Comparison of ENCODE assay signal across 11 cellular contexts in the genomic region with DNA sequence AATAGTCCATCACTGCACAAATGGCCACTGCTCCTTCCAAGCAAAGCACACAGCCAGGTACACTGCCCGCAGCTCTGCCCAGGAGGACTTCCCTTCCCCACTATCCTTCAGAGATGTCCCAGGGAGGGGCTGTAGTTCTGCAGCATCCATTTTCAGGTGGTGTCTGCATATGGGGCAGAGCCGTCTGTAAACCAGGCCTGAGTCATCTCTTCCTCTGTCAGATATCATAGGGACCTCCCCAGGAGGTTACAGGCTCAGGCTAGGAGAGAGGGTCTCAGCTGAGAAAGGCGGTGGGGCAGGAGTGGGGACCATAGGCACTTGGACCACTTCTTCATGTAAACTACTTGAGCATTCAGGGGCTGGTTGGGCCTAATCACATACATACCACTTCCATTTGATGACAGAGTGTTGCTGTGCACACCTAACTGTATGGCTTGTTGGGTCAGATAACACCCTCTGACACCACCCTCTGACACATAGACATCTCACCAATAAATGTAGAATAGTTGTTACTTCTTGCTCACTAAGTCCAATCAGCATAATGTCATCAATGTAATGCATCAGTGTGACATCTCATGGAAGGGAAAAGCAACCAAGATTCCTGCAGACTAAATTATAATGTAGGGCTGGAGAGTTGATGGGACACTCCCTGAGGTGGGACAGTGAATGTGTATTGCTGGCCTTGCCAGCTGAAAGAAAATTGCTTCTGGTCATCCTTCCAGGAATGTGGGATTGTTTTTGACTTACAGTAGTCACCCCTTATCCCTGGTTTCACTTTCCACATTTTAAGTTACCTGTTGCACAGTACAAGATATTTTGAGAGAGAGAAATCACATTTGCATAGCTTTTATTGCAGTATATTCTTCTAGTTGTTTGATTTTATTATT. TPM values are rescaled to one million over a fixed set of nuclear protein-coding genes. Genes with fewer than 3 reads are reported as not detected.
DNase-seq lines count a peak whose midpoint lies in the region; ATAC-seq, FAIRE-seq and TF ChIP-seq lines count a peak whose summit lies in the region.
"Not testable (repeated sequence)": the region's sequence is repeated elsewhere in the genome, so short reads cannot be mapped to it uniquely, and the experiment has no call there.
"Had no signal": no experiment of that assay in that cellular context is flagged by ENCODE, and none has a peak within 500 bp of the region (broad histone marks: within the 10 kb centered on the region; RNA-seq: fewer than 3 reads in every experiment).

No MANE protein-coding gene starts in this region.

- WGBS in small intestine, 3 donors: 60 to 81% (median 68%) methylated on average over 3 of the region's 3 CpGs
- 78 to 91% (median 84%) methylated on average over 3 of the region's 3 CpGs for WGBS in stomach, 5 donors

- not testable (repeated sequence) for H3K9me3 ChIP-seq in PC-3 (ENCODE audit: low read length); small intestine (ENCODE audit: control insufficient read depth, low read depth); stomach

- peak; percentile 23; the same call in 1 of the 2 replicates for ATAC-seq in PC-3
- ATAC-seq in activated CD4-positive, alpha-beta T cell treated with anti-CD3 and anti-CD28 coated beads for 36 hours: peak; percentile 47
- peak; percentile 77 for ATAC-seq in esophagus mucosa
- ATAC-seq in left colon: peak; percentile 52

- H3K36me3 Mint-ChIP-seq in Calu3 (ENCODE audit: insufficient read depth, unreplicated experiment); activated CD4-positive, alpha-beta T cell treated with anti-CD3 and anti-CD28 coated beads for 36 hours (ENCODE audit: low read depth): not testable (repeated sequence)

- H3K9ac ChIP-seq in PC-3 (ENCODE audit: low read length): not testable (repeated sequence)

- not testable (repeated sequence) for H3K27me3 Mint-ChIP-seq in Calu3 (ENCODE audit: unreplicated experiment); activated CD4-positive, alpha-beta T cell treated with anti-CD3 and anti-CD28 coated beads for 36 hours

- TF ChIP-seq EP300 in stomach (IDR thresholded peaks at IDR 0.05): not testable (repeated sequence)

- H3F3A ChIP-seq in PC-3 (ENCODE audit: low read length, unreplicated experiment): not testable (repeated sequence)

- not testable (repeated sequence) for H4K20me1 ChIP-seq in PC-3 (ENCODE audit: low read length)

- H3K79me2 ChIP-seq in PC-3 (ENCODE audit: low read length): not testable (repeated sequence)

- TF ChIP-seq CTCF in Calu3 (IDR thresholded peaks at IDR 0.05; ENCODE audit: unreplicated experiment); PC-3 (conservative IDR thresholded peaks at IDR 0.05; ENCODE audit: low read depth, low read length); bronchial epithelial cell (IDR thresholded peaks at IDR 0.05; ENCODE audit: insufficient read depth, low read length, severe bottlenecking); stomach (IDR thresholded peaks at IDR 0.05): not testable (repeated sequence)

- intact Hi-C loops in Calu3 (cut with micrococcal nuclease; ENCODE audit: unreplicated experiment); PC-3 (cut with micrococcal nuclease); stomach (cut with DNase I; ENCODE audit: low total_unique reads): not testable (repeated sequence)
- intact Hi-C loops in activated CD4-positive, alpha-beta T cell treated with anti-CD3 and anti-CD28 coated beads for 36 hours (cut with DNase I, micrococcal nuclease): loop anchor here in 1 of 2 experiments (5.0 kb wide), 1 partner anchor 1418 kb away; no protein-coding TSS in a partner anchor
- intact Hi-C loops in left colon (cut with DNase I, micrococcal nuclease): loop anchor here in 1 of 2 donors (10.0 kb wide), 1 partner anchor 1415 kb away; no protein-coding TSS in a partner anchor

- CTCF ChIA-PET in Calu3 (lab: Charles Lee); PC-3 (lab: Charles Lee): not testable (repeated sequence)
- CTCF ChIA-PET in activated CD4-positive, alpha-beta T cell treated with anti-CD3 and anti-CD28 coated beads for 36 hours (lab: Charles Lee): interaction anchor here (0.6 kb wide), 2 partner anchors 28 to 32 kb away, joined by 3 read pairs; no protein-coding TSS in a partner anchor

- TF ChIP-seq POLR2A in stomach (IDR thresholded peaks at IDR 0.05): not testable (repeated sequence)

- not testable (repeated sequence) for H3K9me3 Mint-ChIP-seq in Calu3 (ENCODE audit: low read depth, unreplicated experiment); activated CD4-positive, alpha-beta T cell treated with anti-CD3 and anti-CD28 coated beads for 36 hours (ENCODE audit: low read depth)

- H3K4me2 ChIP-seq in PC-3 (ENCODE audit: low read length): peak overlapping the region; percentile 61

- not testable (repeated sequence) for DNase-seq in Calu3; PC-3; activated CD4-positive, alpha-beta T cell treated with anti-CD3 and anti-CD28 coated beads for 36 hours; left colon; stomach
- DNase-seq in bronchial epithelial cell (ENCODE audit: low read depth): peak; percentile 68
- peak; percentile 36 for DNase-seq in small intestine

- H3K36me3 ChIP-seq in PC-3 (ENCODE audit: low read depth, low read length); bronchial epithelial cell (ENCODE audit: control insufficient read depth, insufficient read depth, low read length); small intestine (ENCODE audit: control insufficient read depth in 2 of 2, insufficient read depth in 2 of 2, low read length in 2 of 2); stomach: not testable (repeated sequence)

- not testable (repeated sequence) for H3K9me2 ChIP-seq in PC-3 (replicated peaks; ENCODE audit: low read length)

- peak; percentile 64 for FAIRE-seq in bronchial epithelial cell (lab: Jason Lieb, UNC)
- FAIRE-seq in small intestine (lab: Jason Lieb, UNC): not testable (repeated sequence)

- H3K4me3 Mint-ChIP-seq in Calu3 (ENCODE audit: low read depth, unreplicated experiment); activated CD4-positive, alpha-beta T cell treated with anti-CD3 and anti-CD28 coated beads for 36 hours: not testable (repeated sequence)

- H3K4me1 Mint-ChIP-seq in Calu3 (ENCODE audit: low read depth, unreplicated experiment): peaks cover 25% of the 10 kb centered on the region
- not testable (repeated sequence) for H3K4me1 Mint-ChIP-seq in activated CD4-positive, alpha-beta T cell treated with anti-CD3 and anti-CD28 coated beads for 36 hours

- H2AFZ ChIP-seq in PC-3 (ENCODE audit: low read length): not testable (repeated sequence)

- BruUV-seq in Calu3 (replicated peaks; lab: Mats Ljungman, UMichigan); PC-3 (replicated peaks; lab: Mats Ljungman, UMichigan): not testable (repeated sequence)

- peak overlapping the region; percentile 100 for H3K27ac Mint-ChIP-seq in Calu3 (ENCODE audit: unreplicated experiment)
- not testable (repeated sequence) for H3K27ac Mint-ChIP-seq in activated CD4-positive, alpha-beta T cell treated with anti-CD3 and anti-CD28 coated beads for 36 hours

- not testable (repeated sequence) for H3K27me3 ChIP-seq in PC-3 (ENCODE audit: low read length); bronchial epithelial cell (ENCODE audit: control insufficient read depth, insufficient read depth, low read length); small intestine (ENCODE audit: control insufficient read depth in 2 of 2, insufficient read depth in 2 of 2, low read length in 2 of 2); stomach

- peak overlapping the region; percentile 87 for H3K27ac ChIP-seq in PC-3 (ENCODE audit: low read length)
- peak overlapping the region; percentile 94 to 97 for H3K27ac ChIP-seq in small intestine (ENCODE audit: low read depth in 1 of 2, low read length in 1 of 2)
- peak overlapping the region in 4 of 5 donors; percentile 5 to 89 (median 82) for H3K27ac ChIP-seq in stomach

- POLR2A ChIA-PET in PC-3 (lab: Charles Lee; ENCODE audit: unreplicated experiment); activated CD4-positive, alpha-beta T cell treated with anti-CD3 and anti-CD28 coated beads for 36 hours (lab: Charles Lee): not testable (repeated sequence)

- H3K4me1 ChIP-seq in PC-3 (ENCODE audit: insufficient read depth, low read length): peaks cover 23% of the 10 kb centered on the region
- H3K4me1 ChIP-seq in small intestine (ENCODE audit: control insufficient read depth in 2 of 2, insufficient read depth in 1 of 2, low read depth in 1 of 2, low read length in 1 of 2): not testable (repeated sequence)
- peaks cover 5 to 17% (median 11%) of the 10 kb centered on the region in 4 donors for H3K4me1 ChIP-seq in stomach

- H3K4me3 ChIP-seq in PC-3 (ENCODE audit: low read length); bronchial epithelial cell (ENCODE audit: low read depth, low read length); small intestine (ENCODE audit: low read depth in 1 of 2, low read length in 2 of 2); stomach: not testable (repeated sequence)

RNA-seq across cellular contexts. Expression of gene C1QTNF9, which starts 40.6 kb away (rescaled TPM):
- total RNA-seq in Calu3 (2022) (not detected in 2 replicates), PC-3 (2014; rRNA removed) (0.11 TPM in 1 of 2 replicates, not detected in the other), bronchial epithelial cell (not detected in 2 replicates), esophagus mucosa (not detected), left colon (under 1 TPM in 1 of 2 donors, not detected in 1; 0.45 TPM), stomach (1 to 10 TPM in 1 of 5 donors, under 1 TPM in 1, not detected in 3; 0.37 to 2.3 TPM)
- total RNA-seq in activated CD4-positive, alpha-beta T cell treated with anti-CD3 and anti-CD28 coated beads for 36 hours: not detected
- polyA plus RNA-seq in small intestine (under 1 TPM in 1 of 3 donors, not detected in 2; 0.22 TPM), stomach (under 1 TPM in 2 of 3 donors, not detected in 1; 0.08 to 0.25 TPM)
- total RNA-seq: Daoy, H4 had no signal
- polyA plus RNA-seq: CD4-positive, CD25-positive, alpha-beta regulatory T cell had no signal

Comparison
In these comparisons a context has a peak if more than half of its experiments do, and no peak if none do; other contexts are left out.
1. ATAC-seq: peak in every context shown above with its lines; median percentile 77 in esophagus mucosa; 52 in left colon; 47 in activated CD4-positive, alpha-beta T cell treated with anti-CD3 and anti-CD28 coated beads for 36 hours; 23 in PC-3.